In the genomic region with DNA sequence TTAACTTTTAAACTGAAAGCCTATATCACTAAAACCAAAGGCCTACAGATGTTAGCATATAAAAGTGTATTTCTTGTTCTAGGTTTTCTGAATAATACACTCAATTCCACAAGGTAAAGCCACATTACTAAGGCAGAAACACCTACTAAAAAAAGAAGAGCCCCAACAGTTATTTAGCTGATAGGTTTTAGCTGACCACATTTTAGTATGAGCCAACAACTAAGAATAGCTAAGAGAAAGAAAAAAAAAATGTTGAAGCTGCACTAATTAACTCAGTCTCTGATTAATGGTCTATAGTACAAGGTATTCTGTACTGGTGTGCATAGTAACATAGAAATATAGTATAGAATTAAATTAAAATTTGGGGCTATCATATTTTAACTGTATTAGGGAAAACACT, we compare ENCODE assay signal across 17 cellular contexts. TPM values are rescaled to one million over a fixed set of nuclear protein-coding genes. Genes with fewer than 3 reads are reported as not detected.
DNase-seq lines count a peak whose midpoint lies in the region; ATAC-seq lines count a peak whose summit lies in the region.
"Had no signal": no experiment of that assay in that cellular context is flagged by ENCODE, and none has a peak within 500 bp of the region (broad histone marks: within the 10 kb centered on the region; RNA-seq: fewer than 3 reads in every experiment).

No MANE protein-coding gene starts in this region.

- H3K36me3 ChIP-seq in muscle layer of duodenum (ENCODE audit: control insufficient read depth in 1 of 2, insufficient read depth in 2 of 2, low read length in 2 of 2), result peaks cover 10 to 13% of the 10 kb centered on the region in 2 donors

- ATAC-seq in GM18499 (IDR thresholded peaks at IDR 0.05; ENCODE audit: insufficient read depth, unreplicated experiment) (peak; percentile 40), GM21360 (IDR thresholded peaks at IDR 0.05; ENCODE audit: unreplicated experiment) (peak; percentile 52)
- ATAC-seq: activated naive CD8-positive, alpha-beta T cell treated with anti-CD3 and anti-CD28 coated beads, Interleukin-2, amount 50 U/mL, for 24 hours; K562; mucosa of descending colon; PC-3 had no signal

- peaks cover 0 to 22% of the 10 kb centered on the region in 2 donors for H3K4me1 ChIP-seq in muscle layer of duodenum (ENCODE audit: control insufficient read depth in 1 of 2, insufficient read depth in 2 of 2, low read length in 2 of 2)
- H3K4me1 ChIP-seq: parathyroid adenoma had no signal

- no peaks in the 10 kb centered on the region for H3K9me3 ChIP-seq in muscle layer of duodenum (ENCODE audit: control insufficient read depth in 1 of 2, low read length in 2 of 2)
- H3K9me3 ChIP-seq: mucosa of descending colon had no signal

- H3K27me3 ChIP-seq in muscle layer of duodenum (ENCODE audit: low read depth, low read length), result no peaks in the 10 kb centered on the region

- H3K4me3 ChIP-seq in muscle layer of duodenum (ENCODE audit: low read depth in 1 of 2, low read length in 2 of 2), result no peak overlapping the region
- H3K4me3 ChIP-seq: K562, mucosa of descending colon, thoracic aorta had no signal

- peak overlapping the region; percentile 9 for H3K27ac ChIP-seq in muscle layer of duodenum (ENCODE audit: low read length)
- H3K27ac ChIP-seq: parathyroid adenoma had no signal

- DNase-seq in NOMO-1 treated with dmso at 0.1 percent for 144 hours (lab: John Stamatoyannopoulos, UW; ENCODE audit: unreplicated experiment), result peak; percentile 10
- no peak for DNase-seq in occipital lobe (lab: John Stamatoyannopoulos, UW)
- DNase-seq in NCI-H1092 (lab: John Stamatoyannopoulos, UW), result no peak
- DNase-seq in foreskin melanocyte, result no peak
- DNase-seq in AG08396 (ENCODE audit: low spot score), result no peak
- DNase-seq: activated naive CD8-positive, alpha-beta T cell treated with anti-CD3 and anti-CD28 coated beads, Interleukin-2, amount 50 U/mL, for 24 hours; GOT3; mucosa of descending colon; NCI-H526; PC-3; T1000 had no signal

RNA-seq across cellular contexts. Expression of gene ZFR, which starts 23.5 kb away (rescaled TPM):
- total RNA-seq in occipital lobe, result 135 TPM
